Comparison of ENCODE assay signal across 1 cellular context in the genomic region with DNA sequence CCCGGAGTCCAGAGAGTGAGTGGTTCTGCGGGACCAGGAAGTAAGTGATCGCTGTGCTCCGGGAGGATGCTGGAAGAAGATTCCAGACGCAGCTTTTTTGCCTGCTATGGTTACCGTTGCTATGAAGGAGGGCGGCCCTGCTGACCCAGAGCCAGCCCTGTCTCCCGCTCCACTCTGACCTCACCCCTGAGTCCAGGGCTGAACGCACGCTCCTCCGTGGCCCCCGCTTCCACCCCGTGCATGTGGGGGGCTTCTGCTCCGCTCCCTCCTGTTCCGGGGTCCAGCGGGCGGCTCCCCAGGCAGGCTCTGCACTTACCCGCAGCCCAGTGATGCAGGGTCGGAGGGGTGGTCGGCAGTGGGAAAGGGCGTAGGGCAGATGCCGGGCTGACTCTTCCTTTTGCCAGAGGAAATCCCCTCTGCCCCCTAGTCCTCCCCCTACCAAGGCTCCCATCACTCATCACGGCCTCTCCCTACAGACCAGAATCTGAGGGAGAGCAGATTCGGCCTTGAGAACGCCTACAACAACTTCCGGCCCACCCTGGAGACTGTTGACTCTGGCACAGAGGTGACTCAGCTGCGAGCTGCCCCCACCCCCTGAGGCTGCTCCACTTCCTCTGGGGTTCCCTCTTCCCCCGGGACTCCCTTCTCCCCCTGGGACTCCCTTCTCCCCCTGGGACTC.
TF ChIP-seq lines count a peak whose summit lies in the region.

No MANE protein-coding gene starts in this region.

TF ChIP-seq in IMR-90, 13 proteins besides CTCF, POLR2A, EP300 and RAD21:
- TF ChIP-seq NFE2L2 (IDR thresholded peaks at IDR 0.05; ENCODE audit: low read depth, low read length) (peak; percentile 41; the same call in 1 of the 2 replicates), RFX5 (IDR thresholded peaks at IDR 0.05; ENCODE audit: low read depth, low read length) (peak; percentile 81), CEBPB (IDR thresholded peaks at IDR 0.05; ENCODE audit: low read depth, low read length) (no peak), CHD1 (IDR thresholded peaks at IDR 0.05; ENCODE audit: low read depth, low read length) (peak; percentile 41; the same call in 1 of the 2 replicates), MAFK (IDR thresholded peaks at IDR 0.05; ENCODE audit: low read depth, low read length) (peak; percentile 55), RCOR1 (IDR thresholded peaks at IDR 0.05; ENCODE audit: insufficient replicate concordance, low read length) (no peak), USF2 (IDR thresholded peaks at IDR 0.05; ENCODE audit: low read depth, low read length) (0 out of 2 replicates have a peak, but pooled peaks have one; percentile 1), FOS (IDR thresholded peaks at IDR 0.05; ENCODE audit: low read depth, low read length) (peak; percentile 79), MAZ (IDR thresholded peaks at IDR 0.05; ENCODE audit: borderline replicate concordance, low read depth, low read length) (peak; percentile 96)
- TF ChIP-seq, protein P1, sequence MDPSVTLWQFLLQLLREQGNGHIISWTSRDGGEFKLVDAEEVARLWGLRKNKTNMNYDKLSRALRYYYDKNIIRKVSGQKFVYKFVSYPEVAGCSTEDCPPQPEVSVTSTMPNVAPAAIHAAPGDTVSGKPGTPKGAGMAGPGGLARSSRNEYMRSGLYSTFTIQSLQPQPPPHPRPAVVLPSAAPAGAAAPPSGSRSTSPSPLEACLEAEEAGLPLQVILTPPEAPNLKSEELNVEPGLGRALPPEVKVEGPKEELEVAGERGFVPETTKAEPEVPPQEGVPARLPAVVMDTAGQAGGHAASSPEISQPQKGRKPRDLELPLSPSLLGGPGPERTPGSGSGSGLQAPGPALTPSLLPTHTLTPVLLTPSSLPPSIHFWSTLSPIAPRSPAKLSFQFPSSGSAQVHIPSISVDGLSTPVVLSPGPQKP (IDR thresholded peaks at IDR 0.05; ENCODE audit: borderline replicate concordance, low read depth, low read length), result no peak; the same call in 1 of the 2 replicates
TF ChIP-seq in IMR-90: peak in this region for 7.
